Comparison of ENCODE assay signal across 1 cellular context in the genomic region with DNA sequence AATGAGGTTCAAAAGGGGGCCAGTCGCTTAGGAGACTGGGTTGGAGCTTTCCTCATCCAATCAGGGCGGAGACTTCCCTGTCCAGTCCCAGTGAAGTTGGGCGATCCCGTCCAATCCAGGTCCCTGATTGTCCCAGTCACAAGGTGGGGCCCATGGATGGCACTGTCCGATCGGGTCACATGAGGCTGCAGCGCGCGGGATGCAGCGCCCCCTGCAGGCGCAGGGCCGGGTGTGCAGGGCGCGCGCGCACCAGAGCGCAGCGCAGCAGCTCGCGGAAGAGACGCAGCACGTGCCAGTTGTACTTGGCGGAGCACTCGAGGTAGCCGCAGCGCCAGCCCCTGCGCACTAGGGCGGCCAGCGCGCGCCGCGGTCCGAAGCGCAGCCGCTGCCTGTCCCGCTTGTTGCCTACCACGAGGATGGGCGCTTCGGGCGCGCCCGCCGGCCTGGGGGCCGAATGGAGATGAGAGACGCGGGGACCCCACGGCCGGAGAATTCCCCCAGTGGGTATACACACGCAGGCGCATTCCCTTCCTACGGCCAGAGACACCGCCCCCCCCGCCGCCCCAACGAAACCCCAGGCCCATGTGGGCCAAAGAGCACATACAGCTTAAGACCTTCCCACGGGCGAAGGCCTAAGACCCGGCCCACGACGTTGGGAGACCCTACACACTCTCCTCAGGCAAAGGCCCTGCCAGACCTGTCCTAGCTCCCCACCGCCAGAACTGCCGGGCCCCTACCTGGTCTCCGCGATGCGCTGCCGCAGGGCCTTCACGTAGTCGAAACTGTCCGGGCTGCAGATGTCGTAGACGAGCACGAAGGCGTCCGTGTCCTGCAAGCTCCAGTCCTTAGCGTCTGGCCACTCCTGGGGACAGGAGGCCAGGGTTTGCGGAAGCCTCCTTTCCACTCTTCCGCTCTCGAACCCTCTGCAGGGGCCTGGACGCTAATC.
A peak's percentile ranks its signal among the peaks of the same experiment; 100 is the strongest.
TF ChIP-seq lines count a peak whose summit lies in the region.

No MANE protein-coding gene starts in this region.

TF ChIP-seq in WTC11, 78 proteins besides CTCF, POLR2A, EP300 and RAD21 (continued from another document):
- TF ChIP-seq JAZF1 (CRISPR knock-in tag; IDR thresholded peaks at IDR 0.05) (no peak), ZNF121 (CRISPR knock-in tag; IDR thresholded peaks at IDR 0.05) (peak; percentile 37), ZNF512 (CRISPR knock-in tag; IDR thresholded peaks at IDR 0.05; ENCODE audit: borderline replicate concordance) (no peak), NFE2L1 (CRISPR knock-in tag; IDR thresholded peaks at IDR 0.05) (peak; percentile 98)
- TF ChIP-seq, protein P1, sequence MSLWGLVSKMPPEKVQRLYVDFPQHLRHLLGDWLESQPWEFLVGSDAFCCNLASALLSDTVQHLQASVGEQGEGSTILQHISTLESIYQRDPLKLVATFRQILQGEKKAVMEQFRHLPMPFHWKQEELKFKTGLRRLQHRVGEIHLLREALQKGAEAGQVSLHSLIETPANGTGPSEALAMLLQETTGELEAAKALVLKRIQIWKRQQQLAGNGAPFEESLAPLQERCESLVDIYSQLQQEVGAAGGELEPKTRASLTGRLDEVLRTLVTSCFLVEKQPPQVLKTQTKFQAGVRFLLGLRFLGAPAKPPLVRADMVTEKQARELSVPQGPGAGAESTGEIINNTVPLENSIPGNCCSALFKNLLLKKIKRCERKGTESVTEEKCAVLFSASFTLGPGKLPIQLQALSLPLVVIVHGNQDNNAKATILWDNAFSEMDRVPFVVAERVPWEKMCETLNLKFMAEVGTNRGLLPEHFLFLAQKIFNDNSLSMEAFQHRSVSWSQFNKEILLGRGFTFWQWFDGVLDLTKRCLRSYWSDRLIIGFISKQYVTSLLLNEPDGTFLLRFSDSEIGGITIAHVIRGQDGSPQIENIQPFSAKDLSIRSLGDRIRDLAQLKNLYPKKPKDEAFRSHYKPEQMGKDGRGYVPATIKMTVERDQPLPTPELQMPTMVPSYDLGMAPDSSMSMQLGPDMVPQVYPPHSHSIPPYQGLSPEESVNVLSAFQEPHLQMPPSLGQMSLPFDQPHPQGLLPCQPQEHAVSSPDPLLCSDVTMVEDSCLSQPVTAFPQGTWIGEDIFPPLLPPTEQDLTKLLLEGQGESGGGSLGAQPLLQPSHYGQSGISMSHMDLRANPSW (CRISPR knock-in tag; conservative IDR thresholded peaks at IDR 0.05; ENCODE audit: low read depth) = no peak
